8 cellular contexts compared by ENCODE assay signal in genomic region chr5:131810510-131811249, GRCh38. TPM values are rescaled to one million over a fixed set of nuclear protein-coding genes. Genes with fewer than 3 reads are reported as not detected.
DNase-seq lines count a peak whose midpoint lies in the region; ATAC-seq and TF ChIP-seq lines count a peak whose summit lies in the region.

No MANE protein-coding gene starts in this region.

- intact Hi-C loops in transverse colon (cut with DNase I; ENCODE audit: low total_unique reads) = no loop called here

- DNase-seq in AG08395 (ENCODE audit: low spot score) (peak; percentile 12), KBM-7 (peak; percentile 52), chondrocyte (ENCODE audit: low spot score) (no peak), nephron progenitor cell (no peak), transverse colon (no peak), DMS153 (lab: John Stamatoyannopoulos, UW) (no peak)
- no peak for DNase-seq in stimulated activated naive CD8-positive, alpha-beta T cell treated with anti-CD3 and anti-CD28 coated beads, Interleukin-15, amount 100 ng/mL, for 72 hours

- peak; percentile 53 for ATAC-seq in GM18519 (IDR thresholded peaks at IDR 0.05; ENCODE audit: low FRiP score, unreplicated experiment)
- ATAC-seq in stimulated activated naive CD8-positive, alpha-beta T cell treated with anti-CD3 and anti-CD28 coated beads, Interleukin-15, amount 100 ng/mL, for 72 hours = no peak

- no peak for TF ChIP-seq POLR2A in transverse colon (IDR thresholded peaks at IDR 0.05)

- 22 to 24% methylated on average over 3 of the region's 3 CpGs for WGBS in transverse colon (ENCODE audit: low coverage in 1 of 2), 2 donors

- in situ Hi-C loops in KBM-7 (cut with MboI; ENCODE audit: low pct_unique_long_range_greater_than_20kb, low sequenced_read_pairs) = loop anchor here (25.0 kb wide), 1 partner anchor 202 kb away; the partner anchor contains the start of gene ACSL6
- in situ Hi-C loops in transverse colon (cut with MboI; ENCODE audit: low pct_ligation_motif_present in 1 of 4, low pct_unique_long_range_greater_than_20kb in 1 of 4, low sequenced_read_pairs in 3 of 4) = no loop called here

- TF ChIP-seq CTCF in chondrocyte (IDR thresholded peaks at IDR 0.05) (peak; percentile 77), nephron progenitor cell (IDR thresholded peaks at IDR 0.05) (peak; percentile 8), transverse colon (IDR thresholded peaks at IDR 0.05) (no peak)

- H3K36me3 Mint-ChIP-seq in chondrocyte (ENCODE audit: low read depth) (no peaks in the 10 kb centered on the region), nephron progenitor cell (ENCODE audit: low read depth) (no peaks in the 10 kb centered on the region)

- no peak overlapping the region for H3K27ac ChIP-seq in transverse colon

- no peak overlapping the region for H3K4me3 ChIP-seq in transverse colon

- peak overlapping the region; percentile 33 for H3K4me3 Mint-ChIP-seq in chondrocyte (ENCODE audit: unreplicated experiment)
- no peak overlapping the region for H3K4me3 Mint-ChIP-seq in nephron progenitor cell
- no peak overlapping the region for H3K4me3 Mint-ChIP-seq in stimulated activated naive CD8-positive, alpha-beta T cell treated with anti-CD3 and anti-CD28 coated beads, Interleukin-15, amount 100 ng/mL, for 72 hours

- H3K27me3 ChIP-seq in transverse colon = no peaks in the 10 kb centered on the region

- TF ChIP-seq EP300 in transverse colon (IDR thresholded peaks at IDR 0.05; ENCODE audit: low read depth) = no peak

- no peaks in the 10 kb centered on the region for H3K36me3 ChIP-seq in transverse colon

- peak overlapping the region; percentile 46 for H3K27ac Mint-ChIP-seq in chondrocyte (ENCODE audit: unreplicated experiment)
- no peak overlapping the region for H3K27ac Mint-ChIP-seq in nephron progenitor cell
- H3K27ac Mint-ChIP-seq in stimulated activated naive CD8-positive, alpha-beta T cell treated with anti-CD3 and anti-CD28 coated beads, Interleukin-15, amount 100 ng/mL, for 72 hours = no peak overlapping the region

- H3K9me3 ChIP-seq in transverse colon = no peaks in the 10 kb centered on the region

- H3K27me3 Mint-ChIP-seq in chondrocyte (ENCODE audit: low read depth) (no peaks in the 10 kb centered on the region), nephron progenitor cell (ENCODE audit: low read depth, poor library complexity) (peaks cover 9% of the 10 kb centered on the region)
- H3K27me3 Mint-ChIP-seq in stimulated activated naive CD8-positive, alpha-beta T cell treated with anti-CD3 and anti-CD28 coated beads, Interleukin-15, amount 100 ng/mL, for 72 hours = no peaks in the 10 kb centered on the region

- H3K9me3 Mint-ChIP-seq in chondrocyte (ENCODE audit: low read depth) = no peaks in the 10 kb centered on the region
- H3K9me3 Mint-ChIP-seq in nephron progenitor cell = no peaks in the 10 kb centered on the region
- H3K9me3 Mint-ChIP-seq in stimulated activated naive CD8-positive, alpha-beta T cell treated with anti-CD3 and anti-CD28 coated beads, Interleukin-15, amount 100 ng/mL, for 72 hours = no peaks in the 10 kb centered on the region

- peaks cover 0 to 6% (median 0%) of the 10 kb centered on the region in 4 donors for H3K4me1 ChIP-seq in transverse colon

- H3K4me1 Mint-ChIP-seq in chondrocyte (ENCODE audit: low read depth) = peaks cover 19% of the 10 kb centered on the region
- no peaks in the 10 kb centered on the region for H3K4me1 Mint-ChIP-seq in nephron progenitor cell
- H3K4me1 Mint-ChIP-seq in stimulated activated naive CD8-positive, alpha-beta T cell treated with anti-CD3 and anti-CD28 coated beads, Interleukin-15, amount 100 ng/mL, for 72 hours = no peaks in the 10 kb centered on the region

RNA-seq across cellular contexts. Expression of gene FNIP1, which starts 13.9 kb away (rescaled TPM):
- total RNA-seq in chondrocyte (26.4 to 40.6 TPM (median 38.4 TPM) in 3 replicates), transverse colon (10 to 100 TPM; 24.3 to 54.9 (median 40.8) TPM)

Comparison
In these comparisons a context has a peak if more than half of its experiments do, and no peak if none do; other contexts are left out.
1. DNase-seq: peak in AG08395 (single experiment) and KBM-7 (single experiment); none in chondrocyte (single experiment), nephron progenitor cell (single experiment), transverse colon (single experiment), stimulated activated naive CD8-positive, alpha-beta T cell treated with anti-CD3 and anti-CD28 coated beads, Interleukin-15, amount 100 ng/mL, for 72 hours (0 of 2) and DMS153 (single experiment).
2. CTCF ChIP-seq: peak in chondrocyte (single experiment) and nephron progenitor cell (single experiment); none in transverse colon (0 of 5).